Comparison of ENCODE assay signal across 9 cellular contexts in the genomic region with DNA sequence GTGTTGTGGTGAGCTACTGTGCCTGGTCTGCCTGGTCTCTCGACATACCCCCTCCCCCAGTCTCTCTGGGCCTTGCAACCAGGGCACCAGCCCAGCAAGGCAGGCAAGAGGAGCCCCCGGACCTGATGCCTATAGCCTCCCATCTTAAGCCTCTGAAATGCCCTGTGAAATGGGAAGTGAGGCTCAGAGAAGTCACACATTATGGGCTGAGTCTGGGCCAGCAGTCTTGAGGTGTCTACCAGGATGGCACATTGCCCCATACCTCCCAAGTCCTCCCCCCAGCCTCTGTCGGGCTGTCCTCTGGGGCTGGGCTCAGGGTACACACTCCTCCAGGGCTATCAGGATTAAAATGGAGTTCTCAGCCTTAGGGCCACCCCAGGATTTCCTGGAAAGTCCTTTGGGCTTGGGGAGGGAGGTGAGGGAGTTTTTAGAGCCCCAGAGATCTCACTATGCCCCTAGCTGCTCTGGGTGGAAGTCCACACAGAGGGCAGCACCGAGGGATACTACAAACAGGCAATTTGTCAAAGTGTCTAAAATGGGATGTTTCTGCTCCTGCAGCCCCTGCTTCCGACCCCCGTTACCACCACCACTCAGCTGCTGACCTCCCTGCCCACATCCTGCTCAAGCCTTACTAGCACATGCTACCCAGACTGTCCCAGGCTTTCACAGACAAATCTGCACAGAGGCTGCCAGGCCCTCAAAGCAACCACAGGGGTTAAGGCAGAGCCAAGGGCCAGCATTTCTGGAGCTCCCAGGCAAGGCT. TPM values are rescaled to one million over a fixed set of nuclear protein-coding genes. Genes with fewer than 3 reads are reported as not detected.
DNase-seq lines count a peak whose midpoint lies in the region; ATAC-seq and TF ChIP-seq lines count a peak whose summit lies in the region.
"Had no signal": no experiment of that assay in that cellular context is flagged by ENCODE, and none has a peak within 500 bp of the region (broad histone marks: within the 10 kb centered on the region; RNA-seq: fewer than 3 reads in every experiment).

No MANE protein-coding gene starts in this region.

- peak; percentile 16 for TF ChIP-seq CTCF in GM20000 (IDR thresholded peaks at IDR 0.05; ENCODE audit: extremely low read depth, missing control alignments)

- CTCF ChIA-PET in T-cell (lab: Charles Lee) = interaction anchor here in 1 of 2 donors (0.6 to 1.9 kb wide), 4 partner anchors 22 to 1261 kb away, joined by 3 to 11 read pairs (median 7); partner anchors contain the start of genes GGA1 and PDXP

- peak overlapping the region; percentile 93 to 95 for H3K27ac Mint-ChIP-seq in T-cell

- DNase-seq in A172 (ENCODE audit: low spot score) (peak; percentile 55), GM20000 (ENCODE audit: low spot score) (no peak), T-cell (peak in 1 of 34 experiments; percentile 26), glomerular visceral epithelial cell (ENCODE audit: extremely low spot score) (peak; percentile 65), sciatic nerve (ENCODE audit: low spot score) (no peak), Right ventricle myocardium inferior (ENCODE audit: missing footprints) (no peak)
- DNase-seq: T1000 had no signal

- H3K4me3 Mint-ChIP-seq in T-cell = peak overlapping the region in 1 of 3 donors; percentile 94

- intact Hi-C loops in sciatic nerve (cut with DNase I) = no loop called here
- intact Hi-C loops in Right ventricle myocardium inferior (cut with DNase I) = no loop called here

- ATAC-seq in T-cell (replicated peaks in 1 of 4) = no peak
- no peak for ATAC-seq in sciatic nerve
- no peak for ATAC-seq in GM21576 (IDR thresholded peaks at IDR 0.05; ENCODE audit: unreplicated experiment)
- ATAC-seq in GM18511 (IDR thresholded peaks at IDR 0.05; ENCODE audit: unreplicated experiment) = no peak
- no peak for ATAC-seq in Right ventricle myocardium inferior

- POLR2A ChIA-PET in T-cell (lab: Charles Lee) = no interaction called here

- peaks cover 62 to 81% (median 67%) of the 10 kb centered on the region in 3 donors for H3K4me1 Mint-ChIP-seq in T-cell

- H3K36me3 Mint-ChIP-seq in T-cell = no peaks in the 10 kb centered on the region

- no peaks in the 10 kb centered on the region for H3K9me3 Mint-ChIP-seq in T-cell

- no peaks in the 10 kb centered on the region for H3K27me3 Mint-ChIP-seq in T-cell

RNA-seq across cellular contexts. Expression of gene SH3BP1, which starts 3.1 kb away (rescaled TPM):
- 0.07 TPM in 1 of 2 replicates, not detected in the other for total RNA-seq in A172 (2014; rRNA removed; shearing (Covaris generic))
- total RNA-seq in T-cell (100 to 1,000 TPM in 1 of 5 donors, 10 to 100 TPM in 4; 91.3 to 111 (median 93.6) TPM), sciatic nerve (10.3 TPM), Right ventricle myocardium inferior (1.5 TPM)

RNA-seq across cellular contexts. Expression of gene PDXP, which starts 22.2 kb away (rescaled TPM):
- 10.8 and 11.7 TPM in 2 replicates for total RNA-seq in A172 (2014; rRNA removed; shearing (Covaris generic))
- total RNA-seq in T-cell = 10 to 100 TPM in 3 of 5 donors, 1 to 10 TPM in 2; 3.1 to 11.3 (median 10.7) TPM
- 10.0 TPM for total RNA-seq in sciatic nerve
- 21.4 TPM for total RNA-seq in Right ventricle myocardium inferior

RNA-seq across cellular contexts. Expression of gene GGA1, which starts 27.7 kb away (rescaled TPM):
- 18.6 and 24.0 TPM in 2 replicates for total RNA-seq in A172 (2014; rRNA removed; shearing (Covaris generic))
- total RNA-seq in T-cell (100 to 1,000 TPM in 2 of 5 donors, 10 to 100 TPM in 3; 83.8 to 105 (median 97.7) TPM), sciatic nerve (71.2 TPM), Right ventricle myocardium inferior (26.7 TPM)

RNA-seq across cellular contexts. Expression of gene LGALS1, which starts 39.1 kb away (rescaled TPM):
- 3,374 and 3,537 TPM in 2 replicates for total RNA-seq in A172 (2014; rRNA removed; shearing (Covaris generic))
- total RNA-seq in T-cell = 100 to 1,000 TPM in 2 of 5 donors, 10 to 100 TPM in 3; 39.5 to 206 (median 99.2) TPM
- total RNA-seq in sciatic nerve = 1,269 TPM
- 1,345 TPM for total RNA-seq in Right ventricle myocardium inferior

RNA-seq across cellular contexts. Expression of gene NOL12, which starts 49.8 kb away (rescaled TPM):
- total RNA-seq in A172 (2014; rRNA removed; shearing (Covaris generic)) = 24.2 and 56.1 TPM in 2 replicates
- total RNA-seq in T-cell = 10 to 100 TPM; 29.2 to 52.4 (median 47.5) TPM
- 21.2 TPM for total RNA-seq in sciatic nerve
- 14.1 TPM for total RNA-seq in Right ventricle myocardium inferior

Comparison
In these comparisons a context has a peak if more than half of its experiments do, and no peak if none do; other contexts are left out.
1. DNase-seq: peak in A172 (single experiment) and glomerular visceral epithelial cell (single experiment); none in GM20000 (single experiment), sciatic nerve (single experiment) and Right ventricle myocardium inferior (single experiment).